Comparison of ENCODE assay signal across 24 cellular contexts in genomic region chr16:72740346-72740745, GRCh38.
DNase-seq lines count a peak whose midpoint lies in the region; ATAC-seq, FAIRE-seq and TF ChIP-seq lines count a peak whose summit lies in the region.
"Had no signal": no experiment of that assay in that cellular context is flagged by ENCODE, and none has a peak within 500 bp of the region (broad histone marks: within the 10 kb centered on the region; RNA-seq: fewer than 3 reads in every experiment).

No MANE protein-coding gene starts in this region.

- no peak for TF ChIP-seq CTCF in osteocyte (IDR thresholded peaks at IDR 0.05)

- no peak for FAIRE-seq in urothelium cell line (lab: Jason Lieb, UNC)
- FAIRE-seq: endometrium had no signal

- ATAC-seq in SK-N-SH treated with all-trans-retinoic acid at 6 μM for 48 hours = peak; percentile 75
- no peak for ATAC-seq in HG02588 (IDR thresholded peaks at IDR 0.05; ENCODE audit: unreplicated experiment)
- ATAC-seq: activated naive CD4-positive, alpha-beta T cell treated with anti-CD3 and anti-CD28 coated beads, Interleukin-2, amount 50 U/mL, for 72 hours; activated T-helper 17 cell treated with anti-CD3 and anti-CD28 coated beads, Interleukin-2, amount 50 U/mL, for 72 hours had no signal

- no peak overlapping the region for H3K4me3 Mint-ChIP-seq in osteocyte (ENCODE audit: unreplicated experiment)
- H3K4me3 Mint-ChIP-seq: activated T-helper 17 cell treated with anti-CD3 and anti-CD28 coated beads, Interleukin-2, amount 50 U/mL, for 72 hours; dendritic cell treated with granulocyte-macrophage colony-stimulating factor and Interleukin-4, amounts not matched to agents 40 ng/mL and 50 ng/mL, for 4 days; H9; nephron progenitor cell; type B pancreatic cell had no signal

- peak; percentile 3 for DNase-seq in HCEC 1CT
- DNase-seq in glomerular visceral epithelial cell (ENCODE audit: extremely low spot score) = peak; percentile 2
- peak; percentile 6 for DNase-seq in urothelium cell line (ENCODE audit: low spot score)
- no peak for DNase-seq in osteocyte (ENCODE audit: extremely low spot score, unreplicated experiment)
- DNase-seq in activated CD8-positive, alpha-beta memory T cell treated with anti-CD3 and anti-CD28 coated beads, Interleukin-2, amount 50 U/mL, for 48 hours = no peak
- DNase-seq: activated CD4-positive, alpha-beta T cell treated with anti-CD3 and anti-CD28 coated beads, Interleukin-2, amount 50 U/mL, for 4 hours; activated CD8-positive, alpha-beta memory T cell treated with anti-CD3 and anti-CD28 coated beads, Interleukin-2, amount 50 U/mL, for 4 hours; aorta; Calu3; central memory CD4-positive, alpha-beta T cell; H9; KBM-7; MM.1S; NCI-H2029; NCI-H69; nephron progenitor cell; T-helper 1 cell had no signal

- peaks cover 21% of the 10 kb centered on the region for H3K4me1 Mint-ChIP-seq in osteocyte (ENCODE audit: unreplicated experiment)
- H3K4me1 Mint-ChIP-seq: activated T-helper 17 cell treated with anti-CD3 and anti-CD28 coated beads, Interleukin-2, amount 50 U/mL, for 72 hours; nephron progenitor cell had no signal

- H3K36me3 Mint-ChIP-seq in osteocyte (ENCODE audit: unreplicated experiment) = no peaks in the 10 kb centered on the region
- H3K36me3 Mint-ChIP-seq: type B pancreatic cell had no signal

- H3K9me3 Mint-ChIP-seq in osteocyte (ENCODE audit: unreplicated experiment) = no peaks in the 10 kb centered on the region
- H3K9me3 Mint-ChIP-seq: activated T-helper 17 cell treated with anti-CD3 and anti-CD28 coated beads, Interleukin-2, amount 50 U/mL, for 72 hours; dendritic cell treated with granulocyte-macrophage colony-stimulating factor and Interleukin-4, amounts not matched to agents 40 ng/mL and 50 ng/mL, for 4 days; H9; type B pancreatic cell had no signal

- H3K27me3 Mint-ChIP-seq in osteocyte (ENCODE audit: unreplicated experiment) = no peaks in the 10 kb centered on the region
- H3K27me3 Mint-ChIP-seq: dendritic cell treated with granulocyte-macrophage colony-stimulating factor and Interleukin-4, amounts not matched to agents 40 ng/mL and 50 ng/mL, for 4 days; type B pancreatic cell had no signal

- H3K27ac Mint-ChIP-seq in osteocyte (ENCODE audit: unreplicated experiment) = no peak overlapping the region
- H3K27ac Mint-ChIP-seq: activated naive CD4-positive, alpha-beta T cell treated with anti-CD3 and anti-CD28 coated beads, Interleukin-2, amount 50 U/mL, for 72 hours; activated T-helper 17 cell treated with anti-CD3 and anti-CD28 coated beads, Interleukin-2, amount 50 U/mL, for 72 hours; dendritic cell treated with granulocyte-macrophage colony-stimulating factor and Interleukin-4, amounts not matched to agents 40 ng/mL and 50 ng/mL, for 4 days; H9; nephron progenitor cell; type B pancreatic cell had no signal

TF ChIP-seq in SK-N-SH treated with all-trans-retinoic acid at 6 μM for 48 hours, 23 proteins besides CTCF, POLR2A, EP300 and RAD21:
- TF ChIP-seq CSDC2 (CRISPR knock-in tag; IDR thresholded peaks at IDR 0.05) = no peak
- no peak for TF ChIP-seq ISL1 (CRISPR knock-in tag; IDR thresholded peaks at IDR 0.05)

Comparison
In these comparisons a context has a peak if more than half of its experiments do, and no peak if none do; other contexts are left out.
1. DNase-seq: peak in HCEC 1CT (single experiment), glomerular visceral epithelial cell (single experiment) and urothelium cell line (single experiment); none in osteocyte (single experiment) and activated CD8-positive, alpha-beta memory T cell treated with anti-CD3 and anti-CD28 coated beads, Interleukin-2, amount 50 U/mL, for 48 hours (single experiment).